Comparison of ENCODE assay signal across 8 cellular contexts in the genomic region with DNA sequence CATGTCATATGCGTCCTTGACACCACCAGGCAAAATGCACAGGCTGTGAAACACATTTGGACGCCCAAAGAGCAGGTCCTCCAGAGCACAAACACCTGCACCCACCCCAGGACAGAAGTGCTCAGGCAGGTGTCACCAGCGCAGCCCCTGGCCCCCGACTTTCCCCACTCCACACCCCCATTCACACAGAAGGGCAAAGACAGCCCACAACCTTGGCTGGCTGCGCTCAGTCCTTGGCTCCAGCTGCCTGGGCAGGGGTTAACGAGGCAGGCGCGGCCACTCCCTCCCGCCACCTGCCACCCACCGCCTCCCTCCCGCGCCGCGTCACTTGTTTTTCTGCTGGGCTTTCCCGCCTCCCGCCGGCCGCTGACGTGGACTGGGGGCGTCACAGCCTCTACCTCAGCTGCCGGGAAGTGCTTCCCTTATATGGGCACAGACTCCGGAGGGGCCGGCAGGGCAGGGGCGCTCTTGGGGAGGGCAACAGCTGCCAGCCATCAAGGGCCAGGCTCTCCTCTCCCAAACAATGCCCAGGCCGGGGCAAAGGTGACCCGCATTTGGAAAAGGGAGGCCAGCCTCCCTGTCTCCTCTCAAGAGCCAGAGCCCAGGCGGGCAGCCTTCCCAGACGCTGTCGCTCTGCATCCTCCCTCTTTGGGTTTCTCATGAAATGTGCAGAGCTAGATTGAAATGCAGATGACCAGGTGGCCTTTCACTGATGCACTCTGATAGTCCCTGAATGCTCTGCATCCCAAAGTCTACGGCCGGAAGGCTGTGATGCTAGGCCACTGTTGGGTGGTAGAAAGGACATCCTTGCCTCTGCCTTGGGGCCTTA. TPM values are rescaled to one million over a fixed set of nuclear protein-coding genes. Genes with fewer than 3 reads are reported as not detected.
DNase-seq lines count a peak whose midpoint lies in the region; ATAC-seq and TF ChIP-seq lines count a peak whose summit lies in the region.

No MANE protein-coding gene starts in this region.

- no peaks in the 10 kb centered on the region for H3K9me3 Mint-ChIP-seq in nephron progenitor cell

- peaks cover 82% of the 10 kb centered on the region for H3K4me1 Mint-ChIP-seq in nephron progenitor cell

- peak overlapping the region; percentile 37 for H3K4me3 Mint-ChIP-seq in nephron progenitor cell

- peak; percentile 38 for ATAC-seq in GM19351 (IDR thresholded peaks at IDR 0.05; ENCODE audit: unreplicated experiment)

- H3K4me3 ChIP-seq in fibroblast of villous mesenchyme (ENCODE audit: low read depth, low read length): no peak overlapping the region

- DNase-seq in AML-193 (lab: John Stamatoyannopoulos, UW): peak; percentile 35 to 45
- peak; percentile 69 for DNase-seq in HK-2 (ENCODE audit: unreplicated experiment)
- DNase-seq in NOMO-1 treated with DMSO at 0.1 percent for 48 hours (lab: John Stamatoyannopoulos, UW; ENCODE audit: unreplicated experiment): peak; percentile 80
- peak; percentile 99 for DNase-seq in activated effector memory CD4-positive, alpha-beta T cell treated with anti-CD3 and anti-CD28 coated beads, Interleukin-2, amount 50 U/mL, for 16 hours
- DNase-seq in fibroblast of villous mesenchyme (ENCODE audit: low read depth): peak; percentile 88
- DNase-seq in nephron progenitor cell: peak; percentile 90
- DNase-seq in stimulated activated naive CD4-positive, alpha-beta T cell treated with Interleukin-2 at 50 U/mL for 16 hours (lab: John Stamatoyannopoulos, UW): peak; percentile 98

- H3K27ac Mint-ChIP-seq in nephron progenitor cell: peak overlapping the region; percentile 95

- no peaks in the 10 kb centered on the region for H3K27me3 Mint-ChIP-seq in nephron progenitor cell (ENCODE audit: low read depth, poor library complexity)

- TF ChIP-seq CTCF in fibroblast of villous mesenchyme (IDR thresholded peaks at IDR 0.05; ENCODE audit: insufficient read depth, low read depth, low read length) (no peak), nephron progenitor cell (IDR thresholded peaks at IDR 0.05) (no peak)

- no peaks in the 10 kb centered on the region for H3K36me3 Mint-ChIP-seq in nephron progenitor cell (ENCODE audit: low read depth)

RNA-seq across cellular contexts. Expression of a gene that starts 14.8 kb away (rescaled TPM):
- total RNA-seq in fibroblast of villous mesenchyme: 6.4 and 13.8 TPM in 2 replicates

Comparison
In these comparisons a context has a peak if more than half of its experiments do, and no peak if none do; other contexts are left out.
1. DNase-seq: peak in every context shown above with its lines; median percentile 99 in activated effector memory CD4-positive, alpha-beta T cell treated with anti-CD3 and anti-CD28 coated beads, Interleukin-2, amount 50 U/mL, for 16 hours; 98 in stimulated activated naive CD4-positive, alpha-beta T cell treated with Interleukin-2 at 50 U/mL for 16 hours; 90 in nephron progenitor cell; 88 in fibroblast of villous mesenchyme; 80 in NOMO-1 treated with DMSO at 0.1 percent for 48 hours; 69 in HK-2; 40 in AML-193.